In the genomic region with DNA sequence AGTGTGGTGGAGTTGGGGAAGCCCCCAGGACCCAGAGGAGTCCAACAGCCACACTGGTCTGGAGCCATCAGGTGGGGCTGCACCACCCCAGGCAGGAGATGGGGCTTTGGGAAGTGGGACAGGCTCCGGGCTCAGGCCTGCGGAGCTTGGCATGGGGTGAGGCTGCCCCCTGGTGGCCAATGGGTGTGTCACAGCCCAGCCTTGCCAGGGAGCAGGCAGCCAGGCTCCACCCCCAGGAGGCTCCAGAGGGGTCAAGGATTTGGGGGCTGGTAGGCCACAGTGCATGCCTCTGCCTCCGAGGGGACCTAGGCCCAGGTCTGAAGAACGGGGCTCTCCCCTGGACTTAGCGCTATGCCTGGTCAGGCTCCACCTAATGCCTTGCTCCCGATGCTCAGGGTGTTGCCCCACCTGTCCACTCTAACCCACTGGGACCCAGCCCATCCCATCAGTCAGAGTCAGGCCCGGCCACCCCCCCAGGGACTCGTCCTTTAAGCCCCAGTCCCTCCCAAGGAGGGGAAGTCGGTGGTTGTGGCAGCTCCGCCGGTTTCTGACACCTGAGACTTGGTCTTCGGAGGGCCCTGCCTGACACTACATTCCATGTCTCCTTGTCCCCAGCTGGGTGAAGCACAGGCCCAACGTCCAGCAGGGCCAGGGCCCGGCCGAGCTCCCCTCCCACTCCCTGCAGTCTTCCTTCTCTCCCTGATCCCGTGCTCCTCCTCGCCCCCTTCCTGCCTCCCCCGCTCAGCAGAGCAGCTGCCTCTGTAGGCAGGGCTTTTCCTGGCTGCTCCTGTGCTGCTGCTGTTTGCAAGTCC, we compare ENCODE assay signal across 8 cellular contexts. TPM values are rescaled to one million over a fixed set of nuclear protein-coding genes. Genes with fewer than 3 reads are reported as not detected.
DNase-seq lines count a peak whose midpoint lies in the region; ATAC-seq and TF ChIP-seq lines count a peak whose summit lies in the region.

No MANE protein-coding gene starts in this region.

- H3K9me3 Mint-ChIP-seq in activated CD8-positive, alpha-beta T cell treated with anti-CD3 and anti-CD28 coated beads for 36 hours: no peaks in the 10 kb centered on the region

- intact Hi-C loops in activated CD8-positive, alpha-beta T cell treated with anti-CD3 and anti-CD28 coated beads for 36 hours (cut with micrococcal nuclease): loop anchor here (5.0 to 10.0 kb wide), 3 partner anchors 78 to 858 kb away; no protein-coding TSS in a partner anchor

- no peaks in the 10 kb centered on the region for H3K4me1 ChIP-seq in mesendoderm (ENCODE audit: control insufficient read depth, low read depth, low read length)

- POLR2A ChIA-PET in activated CD8-positive, alpha-beta T cell treated with anti-CD3 and anti-CD28 coated beads for 36 hours (lab: Charles Lee): interaction anchor here (0.9 kb wide), 1 partner anchor 11 kb away, joined by 3 read pairs; a partner anchor contains a TSS

- CTCF ChIA-PET in activated CD8-positive, alpha-beta T cell treated with anti-CD3 and anti-CD28 coated beads for 36 hours (lab: Charles Lee): interaction anchor here (0.7 to 3.5 kb wide), 15 partner anchors 10 to 949 kb away, joined by 3 to 14 read pairs (median 4); a partner anchor contains a TSS

- no peak overlapping the region for H3K4me3 Mint-ChIP-seq in activated CD8-positive, alpha-beta T cell treated with anti-CD3 and anti-CD28 coated beads for 36 hours

- H3K79me2 ChIP-seq in mesendoderm (ENCODE audit: control insufficient read depth, insufficient read depth, low read length): no peaks in the 10 kb centered on the region

- H3K9ac ChIP-seq in mesendoderm (ENCODE audit: low read length): peak overlapping the region; percentile 4

- H3K27ac ChIP-seq in mesendoderm (ENCODE audit: low read depth, low read length): no peak overlapping the region

- no peak overlapping the region for H3K18ac ChIP-seq in mesendoderm (ENCODE audit: low read length)

- peaks cover 7% of the 10 kb centered on the region for H3K4me1 Mint-ChIP-seq in activated CD8-positive, alpha-beta T cell treated with anti-CD3 and anti-CD28 coated beads for 36 hours (ENCODE audit: low read depth)

- H2BK5ac ChIP-seq in mesendoderm (ENCODE audit: low read length): no peak overlapping the region

- peak; percentile 95 for TF ChIP-seq CTCF in HFF-Myc (IDR thresholded peaks at IDR 0.05; ENCODE audit: low read depth, low read length, missing control alignments)
- TF ChIP-seq CTCF in activated CD8-positive, alpha-beta T cell treated with anti-CD3 and anti-CD28 coated beads for 36 hours (IDR thresholded peaks at IDR 0.05): peak; percentile 99

- WGBS in mesendoderm (ENCODE audit: extremely low coverage, insufficient coverage, low lambda C conversion rate): no CpG with 5 or more reads among the region's 18 CpGs

- no peak overlapping the region for H2AK5ac ChIP-seq in mesendoderm (ENCODE audit: low read length)

- no peak overlapping the region for H4K8ac ChIP-seq in mesendoderm (ENCODE audit: low read depth, low read length)

- no peak overlapping the region for H3K4ac ChIP-seq in mesendoderm (ENCODE audit: low read depth, low read length)

- H3K27me3 ChIP-seq in mesendoderm (ENCODE audit: insufficient read depth, low read length, poor library complexity): no peaks in the 10 kb centered on the region

- H3K23ac ChIP-seq in mesendoderm (ENCODE audit: low read length): no peak overlapping the region

- DNase-seq in NCI-H1417 (lab: John Stamatoyannopoulos, UW) (peak; percentile 39 to 63 (median 46)), NCI-H1417 treated with DMSO at 0.1 percent for 48 hours (lab: John Stamatoyannopoulos, UW) (no peak), HFF-Myc (ENCODE audit: extremely low read depth, low read depth) (no peak), NCI-H2227 (lab: John Stamatoyannopoulos, UW; ENCODE audit: unreplicated experiment) (peak; percentile 74), mesendoderm (peak; percentile 86)
- peak; percentile 85 for DNase-seq in activated CD8-positive, alpha-beta T cell treated with anti-CD3 and anti-CD28 coated beads for 36 hours
- peak; percentile 75 for DNase-seq in effector CD8-positive, alpha-beta T cell (lab: John Stamatoyannopoulos, UW)
- peak; percentile 73 for DNase-seq in stimulated activated CD8-positive, alpha-beta memory T cell treated with anti-CD3 and anti-CD28 coated beads, Interleukin-15, amount 100 ng/mL, for 24 hours (ENCODE audit: low read depth)

- ATAC-seq in activated CD8-positive, alpha-beta T cell treated with anti-CD3 and anti-CD28 coated beads for 36 hours: peak; percentile 99

- H2BK120ac ChIP-seq in mesendoderm (ENCODE audit: low read depth, low read length): no peak overlapping the region

- H3K27ac Mint-ChIP-seq in activated CD8-positive, alpha-beta T cell treated with anti-CD3 and anti-CD28 coated beads for 36 hours: peak overlapping the region; percentile 30

- no peaks in the 10 kb centered on the region for H3K79me1 ChIP-seq in mesendoderm (ENCODE audit: low read length)

- no peaks in the 10 kb centered on the region for H3K36me3 ChIP-seq in mesendoderm (ENCODE audit: control insufficient read depth, insufficient read depth, low read length)

- no peaks in the 10 kb centered on the region for H3K27me3 Mint-ChIP-seq in activated CD8-positive, alpha-beta T cell treated with anti-CD3 and anti-CD28 coated beads for 36 hours

- no peak overlapping the region for H3K4me2 ChIP-seq in mesendoderm (ENCODE audit: low read length)

- H2BK15ac ChIP-seq in mesendoderm (replicated peaks; ENCODE audit: low read depth): no peak overlapping the region

- H3K4me3 ChIP-seq in HFF-Myc (replicated peaks; ENCODE audit: low read depth, low read length): no peak overlapping the region
- no peak overlapping the region for H3K4me3 ChIP-seq in mesendoderm (ENCODE audit: low read length)

- H3K56ac ChIP-seq in mesendoderm (ENCODE audit: low read length): peak overlapping the region; percentile 38

- no peaks in the 10 kb centered on the region for H3K36me3 Mint-ChIP-seq in activated CD8-positive, alpha-beta T cell treated with anti-CD3 and anti-CD28 coated beads for 36 hours (ENCODE audit: low read depth)

- no peak overlapping the region for H4K5ac ChIP-seq in mesendoderm (ENCODE audit: low read length)

RNA-seq across cellular contexts. Expression of a gene that starts 11.3 kb away (rescaled TPM):
- total RNA-seq in activated CD8-positive, alpha-beta T cell treated with anti-CD3 and anti-CD28 coated beads for 36 hours: 10 to 100 TPM; 21.9 to 23.7 TPM
- polyA plus RNA-seq in mesendoderm (2013, experiment 1 of 2): 7.3 TPM
- 7.9 TPM for polyA plus RNA-seq in mesendoderm (2013, experiment 2 of 2)

Comparison
In these comparisons a context has a peak if more than half of its experiments do, and no peak if none do; other contexts are left out.
1. DNase-seq: peak in NCI-H1417 (3 of 3), NCI-H2227 (single experiment), activated CD8-positive, alpha-beta T cell treated with anti-CD3 and anti-CD28 coated beads for 36 hours (single experiment), effector CD8-positive, alpha-beta T cell (single experiment), mesendoderm (single experiment) and stimulated activated CD8-positive, alpha-beta memory T cell treated with anti-CD3 and anti-CD28 coated beads, Interleukin-15, amount 100 ng/mL, for 24 hours (single experiment); none in NCI-H1417 treated with DMSO at 0.1 percent for 48 hours (single experiment) and HFF-Myc (single experiment).